ENCODE assay signal across 14 cellular contexts in genomic region chr17:81854974-81855774, GRCh38. TPM values are rescaled to one million over a fixed set of nuclear protein-coding genes. Genes with fewer than 3 reads are reported as not detected.
DNase-seq lines count a peak whose midpoint lies in the region; ATAC-seq and TF ChIP-seq lines count a peak whose summit lies in the region.
"Had no signal": no experiment of that assay in that cellular context is flagged by ENCODE, and none has a peak within 500 bp of the region (broad histone marks: within the 10 kb centered on the region; RNA-seq: fewer than 3 reads in every experiment).

No MANE protein-coding gene starts in this region.

- TF ChIP-seq POLR2A in breast epithelium (IDR thresholded peaks at IDR 0.05): no peak

- H3K9me2 ChIP-seq in PC-9 (ENCODE audit: insufficient read depth): no peaks in the 10 kb centered on the region

- H3K9ac ChIP-seq in BLaER1 treated with 17β-estradiol and CSF1 and Interleukin-3, amounts not matched to agents 10 nM and 100 nM: peak overlapping the region in 9 of 11 experiments; percentile 2 to 96 (median 33); a peak in 12 of 22 replicates
- no peak overlapping the region for H3K9ac ChIP-seq in liver (ENCODE audit: low read depth in 1 of 2, low read length in 2 of 2)

- POLR2A ChIA-PET in PC-9 (lab: Charles Lee; ENCODE audit: unreplicated experiment): interaction anchor here (0.5 to 0.7 kb wide), 4 partner anchors 31 to 140 kb away, joined by 3 to 18 read pairs (median 4); no protein-coding TSS in a partner anchor

- TF ChIP-seq CTCF in breast epithelium (IDR thresholded peaks at IDR 0.05) (peak in 1 of 3 donors; percentile 52), liver (IDR thresholded peaks at IDR 0.05; ENCODE audit: low read depth, low read length, missing input control) (peak; percentile 22), PC-9 (conservative IDR thresholded peaks at IDR 0.05) (no peak)

- BruUV-seq in PC-9 (replicated peaks; lab: Mats Ljungman, UMichigan): no TSS peak

- peaks cover 71 to 100% (median 97%) of the 10 kb centered on the region in 11 experiments; a peak in 21 of 22 replicates for H4K20me1 ChIP-seq in BLaER1 treated with 17β-estradiol and CSF1 and Interleukin-3, amounts not matched to agents 10 nM and 100 nM
- peaks cover 22% of the 10 kb centered on the region for H4K20me1 ChIP-seq in PC-9 (ENCODE audit: insufficient read depth)

- no peak overlapping the region for H3K27ac ChIP-seq in BLaER1 treated with 17β-estradiol and CSF1 and Interleukin-3, amounts not matched to agents 10 nM and 100 nM
- H3K27ac ChIP-seq in breast epithelium (peak overlapping the region; percentile 33 to 58), liver (ENCODE audit: low read depth in 1 of 2, low read length in 2 of 2) (no peak overlapping the region), PC-9 (no peak overlapping the region)

- H3K4me1 ChIP-seq in BLaER1 treated with 17β-estradiol and CSF1 and Interleukin-3, amounts not matched to agents 10 nM and 100 nM: peaks cover 22 to 42% (median 26%) of the 10 kb centered on the region in 10 experiments
- peaks cover 10 to 15% of the 10 kb centered on the region in 2 donors for H3K4me1 ChIP-seq in breast epithelium
- H3K4me1 ChIP-seq in liver (ENCODE audit: control insufficient read depth in 4 of 4, insufficient read depth in 4 of 4, low read length in 3 of 4): peaks cover 4 to 37% (median 32%) of the 10 kb centered on the region in 4 donors
- no peaks in the 10 kb centered on the region for H3K4me1 ChIP-seq in PC-9 (replicated peaks; ENCODE audit: insufficient read depth)

- H3K79me2 ChIP-seq in PC-9 (ENCODE audit: low read depth): peaks cover 41% of the 10 kb centered on the region

- intact Hi-C loops in breast epithelium (cut with DNase I; ENCODE audit: low total_unique reads): no loop called here
- intact Hi-C loops in PC-9 (cut with micrococcal nuclease; ENCODE audit: unreplicated experiment): no loop called here

- no peaks in the 10 kb centered on the region for H3K27me3 ChIP-seq in BLaER1 treated with 17β-estradiol and CSF1 and Interleukin-3, amounts not matched to agents 10 nM and 100 nM
- H3K27me3 ChIP-seq in breast epithelium: no peaks in the 10 kb centered on the region
- H3K27me3 ChIP-seq in liver (ENCODE audit: control insufficient read depth in 4 of 4, insufficient read depth in 4 of 4, low read length in 3 of 4): no peaks in the 10 kb centered on the region
- H3K27me3 ChIP-seq in PC-9 (ENCODE audit: insufficient read depth, low read depth): no peaks in the 10 kb centered on the region

- H3K4me2 ChIP-seq in BLaER1 treated with 17β-estradiol and CSF1 and Interleukin-3, amounts not matched to agents 10 nM and 100 nM: no peak overlapping the region
- H3K4me2 ChIP-seq in PC-9: no peak overlapping the region

- H3F3A ChIP-seq in PC-9 (ENCODE audit: insufficient read depth, low read depth): no peaks in the 10 kb centered on the region

- H3K36me3 ChIP-seq in BLaER1 treated with 17β-estradiol and CSF1 and Interleukin-3, amounts not matched to agents 10 nM and 100 nM: peaks cover 88 to 95% (median 92%) of the 10 kb centered on the region in 11 experiments
- no peaks in the 10 kb centered on the region for H3K36me3 ChIP-seq in breast epithelium
- H3K36me3 ChIP-seq in liver (ENCODE audit: control insufficient read depth in 4 of 4, insufficient read depth in 3 of 4, low read depth in 1 of 4, low read length in 3 of 4): peaks cover 30 to 47% (median 37%) of the 10 kb centered on the region in 4 donors
- no peaks in the 10 kb centered on the region for H3K36me3 ChIP-seq in PC-9 (ENCODE audit: low read depth)

- CTCF ChIA-PET in PC-9 (lab: Charles Lee): interaction anchor here (0.6 to 0.7 kb wide), 2 partner anchors 8 to 116 kb away, joined by 3 to 5 read pairs; no protein-coding TSS in a partner anchor

- DNase-seq in HT-29 (ENCODE audit: low spot score): peak; percentile 73
- DNase-seq in breast epithelium (ENCODE audit: low spot score in 2 of 2): peak in 1 of 2 donors; percentile 90
- DNase-seq in mesenteric fat pad (ENCODE audit: low spot score): no peak
- no peak for DNase-seq in stimulated activated naive CD8-positive, alpha-beta T cell treated with anti-CD3 and anti-CD28 coated beads, Interleukin-15, Interleukin-2, amounts not matched to agents 100 U/mL and 50 U/mL, for 24 hours
- no peak for DNase-seq in PC-9
- DNase-seq: activated CD8-positive, alpha-beta T cell treated with anti-CD3 and anti-CD28 coated beads for 36 hours; activated naive CD8-positive, alpha-beta T cell treated with anti-CD3 and anti-CD28 coated beads for 36 hours; effector CD4-positive, alpha-beta T cell; hypothalamus; T-cell had no signal

- no peak overlapping the region for H3K4me3 ChIP-seq in BLaER1 treated with 17β-estradiol and CSF1 and Interleukin-3, amounts not matched to agents 10 nM and 100 nM
- H3K4me3 ChIP-seq in breast epithelium (no peak overlapping the region), liver (ENCODE audit: low read depth in 1 of 3, low read length in 3 of 3) (no peak overlapping the region), PC-9 (no peak overlapping the region)

- no peaks in the 10 kb centered on the region for H3K9me3 ChIP-seq in BLaER1 treated with 17β-estradiol and CSF1 and Interleukin-3, amounts not matched to agents 10 nM and 100 nM (replicated peaks in 1 of 11)
- no peaks in the 10 kb centered on the region for H3K9me3 ChIP-seq in breast epithelium
- H3K9me3 ChIP-seq in liver (ENCODE audit: control insufficient read depth in 4 of 4, low read length in 3 of 4): no peaks in the 10 kb centered on the region
- H3K9me3 ChIP-seq in PC-9 (ENCODE audit: insufficient read depth, low read depth): no peaks in the 10 kb centered on the region

- TF ChIP-seq RAD21 in liver (IDR thresholded peaks at IDR 0.05): peak; percentile 64 to 73

- WGBS in liver: 56% methylated on average over 29 of the region's 29 CpGs

- no peak overlapping the region for H2AFZ ChIP-seq in PC-9

- ATAC-seq in stimulated activated naive CD8-positive, alpha-beta T cell treated with anti-CD3 and anti-CD28 coated beads, Interleukin-15, Interleukin-2, amounts not matched to agents 100 U/mL and 50 U/mL, for 24 hours: no peak
- no peak for ATAC-seq in HG02763 (IDR thresholded peaks at IDR 0.05; ENCODE audit: unreplicated experiment)
- ATAC-seq: activated CD8-positive, alpha-beta T cell treated with anti-CD3 and anti-CD28 coated beads for 36 hours had no signal

TF ChIP-seq in liver, 16 proteins besides CTCF, POLR2A, EP300 and RAD21:
- TF ChIP-seq FOXA2 (IDR thresholded peaks at IDR 0.05): no peak
- TF ChIP-seq HNF4A (conservative IDR thresholded peaks at IDR 0.05): peak; percentile 25 to 38
- TF ChIP-seq YY1 (IDR thresholded peaks at IDR 0.05): no peak
- no peak for TF ChIP-seq JUND (IDR thresholded peaks at IDR 0.05)
- no peak for TF ChIP-seq EGR1 (IDR thresholded peaks at IDR 0.05; ENCODE audit: low read depth in 2 of 2)
- no peak for TF ChIP-seq MAX (IDR thresholded peaks at IDR 0.05)
- TF ChIP-seq TAF1 (conservative IDR thresholded peaks at IDR 0.05): no peak
- TF ChIP-seq RXRA (IDR thresholded peaks at IDR 0.05): peak; percentile 31 to 66

RNA-seq across cellular contexts. Expression of gene P4HB, which starts 5.2 kb away (rescaled TPM):
- total RNA-seq in HT-29 (2014; rRNA removed; shearing (Covaris generic)): 1,172 and 1,253 TPM in 2 replicates
- total RNA-seq in breast epithelium: 100 to 1,000 TPM; 374 to 475 (median 466) TPM
- total RNA-seq in liver: 1,000 to 10,000 TPM; 1,086 to 3,361 TPM
- polyA plus RNA-seq in liver: 1,000 to 10,000 TPM in 1 of 2 donors, 100 to 1,000 TPM in 1; 1,000 to 2,066 TPM
- 575 TPM for total RNA-seq in mesenteric fat pad
- 636 and 782 TPM in 2 replicates for total RNA-seq in PC-9 (2021)

RNA-seq across cellular contexts. Expression of gene ARHGDIA, which starts 16.0 kb away (rescaled TPM):
- total RNA-seq in HT-29 (2014; rRNA removed; shearing (Covaris generic)): 312 and 331 TPM in 2 replicates
- total RNA-seq in breast epithelium (100 to 1,000 TPM in 2 of 3 donors, 10 to 100 TPM in 1; 67.0 to 135 (median 124) TPM), liver (10 to 100 TPM; 35.5 to 47.3 TPM), mesenteric fat pad (521 TPM), PC-9 (2021) (242 and 309 TPM in 2 replicates)
- 100 to 1,000 TPM; 103 to 142 TPM for polyA plus RNA-seq in liver

RNA-seq across cellular contexts. Expression of gene PPP1R27, which starts 20.3 kb away (rescaled TPM):
- total RNA-seq in HT-29 (2014; rRNA removed; shearing (Covaris generic)): 2.4 and 3.0 TPM in 2 replicates
- total RNA-seq in breast epithelium: not detected
- not detected for total RNA-seq in liver
- polyA plus RNA-seq in liver: under 1 TPM; 0.31 to 0.35 TPM
- not detected for total RNA-seq in mesenteric fat pad
- total RNA-seq in PC-9 (2021): not detected in 2 replicates
- total RNA-seq: activated CD8-positive, alpha-beta T cell treated with anti-CD3 and anti-CD28 coated beads for 36 hours; activated naive CD8-positive, alpha-beta T cell treated with anti-CD3 and anti-CD28 coated beads for 36 hours; mononuclear cell; T-cell had no signal

RNA-seq across cellular contexts. Expression of gene MCRIP1, which starts 22.1 kb away (rescaled TPM):
- 159 and 160 TPM in 2 replicates for total RNA-seq in HT-29 (2014; rRNA removed; shearing (Covaris generic))
- 10 to 100 TPM; 51.2 to 81.0 (median 67.5) TPM for total RNA-seq in breast epithelium
- total RNA-seq in liver: 10 to 100 TPM; 16.6 to 42.0 TPM
- polyA plus RNA-seq in liver: 10 to 100 TPM; 24.2 to 28.2 TPM
- 63.2 TPM for total RNA-seq in mesenteric fat pad
- total RNA-seq in PC-9 (2021): 53.8 and 84.0 TPM in 2 replicates

RNA-seq across cellular contexts. Expression of gene ALYREF, which starts 36.2 kb away (rescaled TPM):
- 482 and 502 TPM in 2 replicates for total RNA-seq in HT-29 (2014; rRNA removed; shearing (Covaris generic))
- 10 to 100 TPM; 37.4 to 69.5 (median 50.9) TPM for total RNA-seq in breast epithelium
- 10 to 100 TPM; 22.6 to 67.4 TPM for total RNA-seq in liver
- 10 to 100 TPM in 1 of 2 donors, 1 to 10 TPM in 1; 2.5 to 24.6 TPM for polyA plus RNA-seq in liver
- total RNA-seq in mesenteric fat pad: 46.2 TPM
- 138 and 156 TPM in 2 replicates for total RNA-seq in PC-9 (2021)

Comparison
In these comparisons a context has a peak if more than half of its experiments do, and no peak if none do; other contexts are left out.
1. H3K27ac ChIP-seq: peak in breast epithelium (2 of 2); none in BLaER1 treated with 17β-estradiol and CSF1 and Interleukin-3, amounts not matched to agents 10 nM and 100 nM (0 of 11), liver (0 of 2) and PC-9 (single experiment).
2. H3K9ac ChIP-seq: peak in BLaER1 treated with 17β-estradiol and CSF1 and Interleukin-3, amounts not matched to agents 10 nM and 100 nM (9 of 11); none in liver (0 of 2).